ENCODE assay signal across 13 cellular contexts in genomic region chr16:79169239-79169638, GRCh38.
DNase-seq lines count a peak whose midpoint lies in the region; ATAC-seq and TF ChIP-seq lines count a peak whose summit lies in the region.
"Had no signal": no experiment of that assay in that cellular context is flagged by ENCODE, and none has a peak within 500 bp of the region (broad histone marks: within the 10 kb centered on the region; RNA-seq: fewer than 3 reads in every experiment).

No MANE protein-coding gene starts in this region.

- H3K27me3 Mint-ChIP-seq in CD4-positive, alpha-beta T cell = no peaks in the 10 kb centered on the region
- no peaks in the 10 kb centered on the region for H3K27me3 Mint-ChIP-seq in activated CD4-positive, alpha-beta memory T cell treated with anti-CD3 and anti-CD28 coated beads, Interleukin-2, amount 10 ng/mL, durations not matched to agents 7 days and 5 days
- H3K27me3 Mint-ChIP-seq in progenitor cell of endocrine pancreas = no peaks in the 10 kb centered on the region
- H3K27me3 Mint-ChIP-seq: CD4-positive, CD25-positive, alpha-beta regulatory T cell had no signal

- H3K27me3 ChIP-seq in CD4-positive, alpha-beta T cell (ENCODE audit: control insufficient read depth, insufficient read depth, low read length) = no peaks in the 10 kb centered on the region
- H3K27me3 ChIP-seq in HUES6 (ENCODE audit: control insufficient read depth, insufficient read depth, low read length) = no peaks in the 10 kb centered on the region
- H3K27me3 ChIP-seq: right lobe of liver had no signal

- CTCF ChIA-PET in CD4-positive, alpha-beta T cell (lab: Charles Lee) = no interaction called here
- CTCF ChIA-PET in activated CD4-positive, alpha-beta memory T cell treated with anti-CD3 and anti-CD28 coated beads, Interleukin-2, amount 10 ng/mL, durations not matched to agents 7 days and 5 days (lab: Charles Lee) = interaction anchor here (0.8 kb wide), 1 partner anchor 101 kb away, joined by 3 read pairs; no protein-coding TSS in a partner anchor

- no peak overlapping the region for H3K27ac Mint-ChIP-seq in CD4-positive, alpha-beta T cell
- peak overlapping the region; percentile 8 for H3K27ac Mint-ChIP-seq in activated CD4-positive, alpha-beta memory T cell treated with anti-CD3 and anti-CD28 coated beads, Interleukin-2, amount 10 ng/mL, durations not matched to agents 7 days and 5 days
- H3K27ac Mint-ChIP-seq in progenitor cell of endocrine pancreas = no peak overlapping the region
- H3K27ac Mint-ChIP-seq: CD4-positive, CD25-positive, alpha-beta regulatory T cell had no signal

- no peak for TF ChIP-seq CTCF in CD4-positive, alpha-beta T cell (IDR thresholded peaks at IDR 0.05)
- TF ChIP-seq CTCF in progenitor cell of endocrine pancreas (IDR thresholded peaks at IDR 0.05; ENCODE audit: unreplicated experiment) = no peak

- no peaks in the 10 kb centered on the region for H3K36me3 Mint-ChIP-seq in CD4-positive, alpha-beta T cell (ENCODE audit: low read depth)
- peaks cover 7% of the 10 kb centered on the region for H3K36me3 Mint-ChIP-seq in activated CD4-positive, alpha-beta memory T cell treated with anti-CD3 and anti-CD28 coated beads, Interleukin-2, amount 10 ng/mL, durations not matched to agents 7 days and 5 days (ENCODE audit: low read depth)
- no peaks in the 10 kb centered on the region for H3K36me3 Mint-ChIP-seq in progenitor cell of endocrine pancreas (ENCODE audit: insufficient read depth)

- H3K4me3 ChIP-seq in HUES6 (ENCODE audit: low read depth, low read length) = no peak overlapping the region
- H3K4me3 ChIP-seq: coronary artery, PC-9, right lobe of liver had no signal

- H3K9me3 ChIP-seq in CD4-positive, alpha-beta T cell (ENCODE audit: control insufficient read depth, low read length) = peaks cover 8% of the 10 kb centered on the region
- H3K9me3 ChIP-seq in HUES6 (ENCODE audit: control insufficient read depth, insufficient read depth, low read depth, low read length) = peaks cover 9% of the 10 kb centered on the region
- H3K9me3 ChIP-seq: right lobe of liver had no signal

- intact Hi-C loops in CD4-positive, alpha-beta T cell (cut with DNase I, micrococcal nuclease) = no loop called here

- H3K4me1 ChIP-seq in HUES6 (ENCODE audit: control insufficient read depth, insufficient read depth, low read length) = peaks cover 14% of the 10 kb centered on the region

- no peak for DNase-seq in CD4-positive, alpha-beta T cell
- peak; percentile 48 for DNase-seq in activated CD4-positive, alpha-beta memory T cell treated with anti-CD3 and anti-CD28 coated beads, Interleukin-2, amount 10 ng/mL, durations not matched to agents 7 days and 5 days
- DNase-seq in islet precursor cell = peak; percentile 88
- DNase-seq in progenitor cell of endocrine pancreas (ENCODE audit: low spot score, unreplicated experiment) = no peak
- no peak for DNase-seq in SHP77 treated with DMSO at 0.1 percent for 48 hours (lab: John Stamatoyannopoulos, UW)
- no peak for DNase-seq in NCI-H1694 treated with DMSO at 0.1 percent for 48 hours (lab: John Stamatoyannopoulos, UW)
- DNase-seq: CD4-positive, CD25-positive, alpha-beta regulatory T cell; NCI-H2227 treated with DMSO at 0.1 percent for 48 hours; PC-9 had no signal

- ATAC-seq in CD4-positive, alpha-beta T cell (ENCODE audit: poor library complexity) = peak; percentile 34
- ATAC-seq in GM19397 (IDR thresholded peaks at IDR 0.05; ENCODE audit: unreplicated experiment) = no peak

- H3K9ac ChIP-seq in HUES6 (ENCODE audit: low read length) = no peak overlapping the region

- H3K27ac ChIP-seq in CD4-positive, alpha-beta T cell (ENCODE audit: low read depth, low read length) = no peak overlapping the region
- 0 out of 2 replicates have a peak overlapping the region, but pooled peaks have one; percentile 17 for H3K27ac ChIP-seq in HUES6 (ENCODE audit: low read depth, low read length)
- H3K27ac ChIP-seq: coronary artery, PC-9, right lobe of liver had no signal

- no peak overlapping the region for H3K4me3 Mint-ChIP-seq in CD4-positive, alpha-beta T cell
- H3K4me3 Mint-ChIP-seq in activated CD4-positive, alpha-beta memory T cell treated with anti-CD3 and anti-CD28 coated beads, Interleukin-2, amount 10 ng/mL, durations not matched to agents 7 days and 5 days = no peak overlapping the region
- H3K4me3 Mint-ChIP-seq in progenitor cell of endocrine pancreas (ENCODE audit: low read depth) = no peak overlapping the region
- H3K4me3 Mint-ChIP-seq: CD4-positive, CD25-positive, alpha-beta regulatory T cell had no signal

- H3K9me3 Mint-ChIP-seq in CD4-positive, alpha-beta T cell = no peaks in the 10 kb centered on the region
- peaks cover 10% of the 10 kb centered on the region for H3K9me3 Mint-ChIP-seq in activated CD4-positive, alpha-beta memory T cell treated with anti-CD3 and anti-CD28 coated beads, Interleukin-2, amount 10 ng/mL, durations not matched to agents 7 days and 5 days
- H3K9me3 Mint-ChIP-seq in progenitor cell of endocrine pancreas (ENCODE audit: low read depth) = peaks cover 7% of the 10 kb centered on the region

- H3K36me3 ChIP-seq in HUES6 (ENCODE audit: control insufficient read depth, insufficient read depth, low read length) = no peaks in the 10 kb centered on the region
- H3K36me3 ChIP-seq: right lobe of liver had no signal

- POLR2A ChIA-PET in CD4-positive, alpha-beta T cell (lab: Charles Lee) = no interaction called here
- POLR2A ChIA-PET in activated CD4-positive, alpha-beta memory T cell treated with anti-CD3 and anti-CD28 coated beads, Interleukin-2, amount 10 ng/mL, durations not matched to agents 7 days and 5 days (lab: Charles Lee) = interaction anchor here (1.1 kb wide), 1 partner anchor 429 kb away, joined by 4 read pairs; no protein-coding TSS in a partner anchor

- no peaks in the 10 kb centered on the region for H3K4me1 Mint-ChIP-seq in CD4-positive, alpha-beta T cell (ENCODE audit: low read depth)
- H3K4me1 Mint-ChIP-seq in activated CD4-positive, alpha-beta memory T cell treated with anti-CD3 and anti-CD28 coated beads, Interleukin-2, amount 10 ng/mL, durations not matched to agents 7 days and 5 days = peaks cover 9% of the 10 kb centered on the region
- H3K4me1 Mint-ChIP-seq in progenitor cell of endocrine pancreas (ENCODE audit: low read depth) = peaks cover 19% of the 10 kb centered on the region

Comparison
In these comparisons a context has a peak if more than half of its experiments do, and no peak if none do; other contexts are left out.
1. DNase-seq: peak in activated CD4-positive, alpha-beta memory T cell treated with anti-CD3 and anti-CD28 coated beads, Interleukin-2, amount 10 ng/mL, durations not matched to agents 7 days and 5 days (single experiment) and islet precursor cell (single experiment); none in CD4-positive, alpha-beta T cell (0 of 10), progenitor cell of endocrine pancreas (single experiment), SHP77 treated with DMSO at 0.1 percent for 48 hours (single experiment) and NCI-H1694 treated with DMSO at 0.1 percent for 48 hours (single experiment).